In the genomic region with DNA sequence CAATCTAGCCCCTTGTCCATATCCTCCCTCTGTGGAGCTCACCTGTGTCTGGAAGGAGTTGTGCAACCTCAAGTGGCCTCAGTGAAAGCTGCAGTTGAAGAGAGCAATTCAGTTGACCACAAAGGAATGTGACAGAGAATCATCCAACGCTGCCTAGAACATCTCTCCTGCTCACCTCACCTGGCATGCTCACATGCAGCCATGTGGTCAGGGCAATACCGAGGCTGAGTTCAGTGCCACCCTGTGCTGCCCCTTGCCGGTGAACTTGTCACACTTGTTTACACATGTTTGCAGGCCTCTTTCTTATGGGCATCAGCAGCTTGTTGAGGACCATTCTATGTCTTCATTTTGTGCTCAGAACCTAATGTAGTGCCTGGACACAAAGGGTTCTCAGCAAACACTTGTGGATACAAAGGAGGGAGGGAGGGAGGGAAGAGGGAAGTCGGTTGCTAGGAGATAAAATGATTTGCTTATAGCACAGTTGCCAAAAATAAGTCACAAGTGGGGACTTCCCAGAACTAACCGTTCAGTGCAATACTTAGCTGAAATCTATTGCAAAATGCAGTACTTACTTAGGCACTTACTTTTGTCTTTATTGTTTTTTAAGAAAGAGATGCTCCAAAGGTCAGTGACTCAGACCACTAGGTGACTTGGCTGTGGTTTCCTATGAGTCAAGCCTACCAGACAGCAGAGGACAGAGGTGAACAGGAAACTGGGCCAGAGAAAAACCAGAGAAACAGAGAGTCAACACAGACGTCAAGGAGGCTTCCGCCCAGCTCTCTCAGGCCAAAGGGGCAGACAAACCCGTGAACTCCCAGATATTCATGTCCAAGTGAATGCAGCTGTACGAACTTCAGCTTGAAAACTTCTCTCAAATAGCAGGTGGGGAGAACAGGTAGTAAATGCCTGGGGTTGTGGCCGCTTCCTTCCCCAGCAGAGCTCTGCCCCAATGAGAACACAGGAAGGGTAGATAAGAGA, we compare ENCODE assay signal across 8 cellular contexts.
DNase-seq lines count a peak whose midpoint lies in the region; ATAC-seq and TF ChIP-seq lines count a peak whose summit lies in the region.

No MANE protein-coding gene starts in this region.

- H3K27ac ChIP-seq in cingulate gyrus (ENCODE audit: low read depth, low read length) (peak overlapping the region; percentile 34), transverse colon (peak overlapping the region; percentile 58 to 81 (median 74))

- peak; percentile 37 for TF ChIP-seq POLR2A in transverse colon (IDR thresholded peaks at IDR 0.05)

- H3K36me3 ChIP-seq in transverse colon: no peaks in the 10 kb centered on the region

- intact Hi-C loops in transverse colon (cut with DNase I; ENCODE audit: low total_unique reads): no loop called here

- peaks cover 11 to 38% (median 18%) of the 10 kb centered on the region in 4 donors for H3K4me1 ChIP-seq in transverse colon

- in situ Hi-C loops in transverse colon (cut with MboI; ENCODE audit: low pct_ligation_motif_present in 1 of 4, low pct_unique_long_range_greater_than_20kb in 1 of 4, low sequenced_read_pairs in 3 of 4): loop anchor here in 1 of 4 donors (25.0 kb wide), 1 partner anchor 384 kb away; no protein-coding TSS in a partner anchor

- no peak overlapping the region for H3K4me3 ChIP-seq in transverse colon

- TF ChIP-seq EP300 in transverse colon (IDR thresholded peaks at IDR 0.05; ENCODE audit: low read depth): peak; percentile 67

- 14 to 17% methylated on average over 3 to 10 of the region's 10 CpGs for WGBS in transverse colon (ENCODE audit: low coverage in 1 of 2), 2 donors

- peak; percentile 85 for DNase-seq in DMS79 treated with DMSO at 0.1 percent for 48 hours (lab: John Stamatoyannopoulos, UW)
- DNase-seq in OCI-M1 (lab: John Stamatoyannopoulos, UW): peak; percentile 71
- peak; percentile 51 for DNase-seq in medulla oblongata (ENCODE audit: extremely low spot score)
- DNase-seq in transverse colon: peak; percentile 73
- DNase-seq in NCI-H2171 treated with DMSO at 0.1 percent for 48 hours (lab: John Stamatoyannopoulos, UW): no peak

- H3K27me3 ChIP-seq in transverse colon: no peaks in the 10 kb centered on the region

- H3K9me3 ChIP-seq in transverse colon: no peaks in the 10 kb centered on the region

- peak in 1 of 5 experiments; percentile 2 for TF ChIP-seq CTCF in transverse colon (IDR thresholded peaks at IDR 0.05)

- ATAC-seq in GM19397 (IDR thresholded peaks at IDR 0.05; ENCODE audit: unreplicated experiment) (peak; percentile 94), HG03442 (IDR thresholded peaks at IDR 0.05; ENCODE audit: unreplicated experiment) (peak; percentile 97)
